Comparison of ENCODE assay signal across 17 cellular contexts in the genomic region with DNA sequence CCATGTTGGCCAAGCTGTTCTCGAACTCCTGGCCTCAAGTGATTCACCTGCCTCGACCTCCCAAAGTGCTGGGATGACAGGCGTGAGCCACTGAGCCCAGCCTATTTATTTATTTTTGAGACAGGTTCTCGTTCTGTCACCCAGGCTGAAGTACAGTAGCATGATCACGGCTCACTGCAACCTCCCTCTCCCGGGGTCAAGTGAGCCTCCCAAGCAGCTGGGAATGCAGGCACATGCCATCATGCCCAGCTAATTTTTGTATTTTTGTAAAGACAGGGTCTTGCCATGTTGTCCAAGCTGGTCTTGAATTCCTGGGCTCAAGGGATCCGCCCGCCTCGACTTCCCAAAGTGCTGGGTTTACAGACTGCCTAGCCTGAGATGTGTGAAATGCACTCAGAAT. TPM values are rescaled to one million over a fixed set of nuclear protein-coding genes. Genes with fewer than 3 reads are reported as not detected.
A peak's percentile ranks its signal among the peaks of the same experiment; 100 is the strongest.
DNase-seq lines count a peak whose midpoint lies in the region; ATAC-seq and TF ChIP-seq lines count a peak whose summit lies in the region.
"Had no signal": no experiment of that assay in that cellular context is flagged by ENCODE, and none has a peak within 500 bp of the region (broad histone marks: within the 10 kb centered on the region; RNA-seq: fewer than 3 reads in every experiment).

No MANE protein-coding gene starts in this region.

- TF ChIP-seq EP300 in stomach (IDR thresholded peaks at IDR 0.05): no peak

- H2AFZ ChIP-seq in mammary epithelial cell (ENCODE audit: low read depth, low read length): no peak overlapping the region

- H3K36me3 ChIP-seq in breast epithelium (no peaks in the 10 kb centered on the region), mammary epithelial cell (ENCODE audit: insufficient read depth, low read length) (no peaks in the 10 kb centered on the region), RWPE2 (ENCODE audit: low read depth) (no peaks in the 10 kb centered on the region), stomach (no peaks in the 10 kb centered on the region)

- H3K9me3 ChIP-seq in breast epithelium: no peaks in the 10 kb centered on the region
- no peaks in the 10 kb centered on the region for H3K9me3 ChIP-seq in mammary epithelial cell (replicated peaks; ENCODE audit: insufficient read depth, low read length)
- no peaks in the 10 kb centered on the region for H3K9me3 ChIP-seq in RWPE2 (ENCODE audit: severe bottlenecking)
- H3K9me3 ChIP-seq in stomach: no peaks in the 10 kb centered on the region
- H3K9me3 ChIP-seq: Caco-2 had no signal

- BruUV-seq in mammary epithelial cell (replicated peaks; lab: Mats Ljungman, UMichigan): no TSS peak

- no peaks in the 10 kb centered on the region for H3K79me2 ChIP-seq in mammary epithelial cell (ENCODE audit: insufficient read depth, low read length)

- H3K9ac ChIP-seq in mammary epithelial cell (ENCODE audit: insufficient read depth, low read length): no peak overlapping the region

- 96% methylated on average over 8 of the region's 9 CpGs for WGBS in mammary epithelial cell (ENCODE audit: low coverage, missing lambda C conversion rate)
- 93 to 95% (median 94%) methylated on average over 9 of the region's 9 CpGs for WGBS in stomach, 5 donors

- CTCF ChIA-PET in mammary epithelial cell (lab: Charles Lee; ENCODE audit: low non-redundant PET): no interaction called here

- H3K27me3 ChIP-seq in breast epithelium: no peaks in the 10 kb centered on the region
- no peaks in the 10 kb centered on the region for H3K27me3 ChIP-seq in mammary epithelial cell (ENCODE audit: insufficient read depth, low read length)
- H3K27me3 ChIP-seq in RWPE2 (ENCODE audit: insufficient read depth, poor library complexity, severe bottlenecking): no peaks in the 10 kb centered on the region
- no peaks in the 10 kb centered on the region for H3K27me3 ChIP-seq in stomach

- in situ Hi-C loops in mammary epithelial cell (cut with MboI; ENCODE audit: low sequenced_read_pairs in 2 of 2): no loop called here

- intact Hi-C loops in breast epithelium (cut with DNase I; ENCODE audit: low total_unique reads): no loop called here
- intact Hi-C loops in mammary epithelial cell (cut with micrococcal nuclease): no loop called here
- intact Hi-C loops in stomach (cut with DNase I; ENCODE audit: low total_unique reads): no loop called here

- dilution Hi-C loops in mammary epithelial cell (cut with HindIII; ENCODE audit: low sequenced_read_pairs): no loop called here

- peak overlapping the region; percentile 65 to 85 for H3K27ac ChIP-seq in breast epithelium
- H3K27ac ChIP-seq in mammary epithelial cell (ENCODE audit: insufficient read depth, low read depth, low read length): no peak overlapping the region
- H3K27ac ChIP-seq in RWPE2 (ENCODE audit: poor library complexity, severe bottlenecking): peak overlapping the region; percentile 93
- peak overlapping the region in 4 of 5 donors; percentile 44 to 82 (median 78) for H3K27ac ChIP-seq in stomach
- H3K27ac ChIP-seq: C4-2B had no signal

- no peaks in the 10 kb centered on the region for H4K20me1 ChIP-seq in mammary epithelial cell (ENCODE audit: insufficient read depth, low read length)

- DNase-seq in breast epithelium (ENCODE audit: low spot score in 2 of 2): no peak
- no peak for DNase-seq in mammary epithelial cell
- no peak for DNase-seq in RWPE2 (ENCODE audit: low spot score)
- peak; percentile 74 for DNase-seq in myocyte (ENCODE audit: low read depth)
- no peak for DNase-seq in stomach
- DNase-seq in middle frontal gyrus (ENCODE audit: extremely low spot score, low spot score): no peak
- no peak for DNase-seq in GM20000 (ENCODE audit: low spot score)
- no peak for DNase-seq in activated naive CD4-positive, alpha-beta T cell treated with anti-CD3 and anti-CD28 coated beads, Interleukin-2, amount 50 U/mL, for 16 hours
- DNase-seq: Caco-2, H9, Karpas-422, MM.1S, NCI-H1105 treated with DMSO at 0.1 percent for 48 hours, NCI-H187 treated with DMSO at 0.1 percent for 48 hours, NCI-H446, NCI-H774 had no signal

- TF ChIP-seq POLR2A in breast epithelium (IDR thresholded peaks at IDR 0.05) (no peak), stomach (IDR thresholded peaks at IDR 0.05) (no peak)

- no peak for ATAC-seq in RWPE2 (ENCODE audit: low read depth)

- no peak overlapping the region for H3K4me3 ChIP-seq in breast epithelium
- no peak overlapping the region for H3K4me3 ChIP-seq in mammary epithelial cell (replicated peaks in 1 of 3; ENCODE audit: insufficient read depth in 1 of 3, low read depth in 2 of 3, low read length in 3 of 3)
- no peak overlapping the region for H3K4me3 ChIP-seq in RWPE2 (ENCODE audit: severe bottlenecking)
- H3K4me3 ChIP-seq in stomach: no peak overlapping the region

- H3K4me1 ChIP-seq in breast epithelium (peaks cover 17 to 18% of the 10 kb centered on the region in 2 donors), mammary epithelial cell (ENCODE audit: insufficient read depth, low read length) (peaks cover 61% of the 10 kb centered on the region), RWPE2 (ENCODE audit: insufficient read depth, poor library complexity, severe bottlenecking) (peaks cover 38% of the 10 kb centered on the region), stomach (peaks cover 28 to 71% (median 47%) of the 10 kb centered on the region in 4 donors)

- no peak overlapping the region for H3K4me2 ChIP-seq in mammary epithelial cell (ENCODE audit: insufficient read depth, low read depth, low read length)

- TF ChIP-seq CTCF in breast epithelium (IDR thresholded peaks at IDR 0.05) (no peak), mammary epithelial cell (conservative IDR thresholded peaks at IDR 0.05 in 1 of 2, IDR thresholded peaks at IDR 0.05 in 1 of 2; ENCODE audit: extremely low read depth in 1 of 2, insufficient read depth in 1 of 2, low read depth in 1 of 2, low read length in 2 of 2) (no peak), RWPE2 (IDR thresholded peaks at IDR 0.05; ENCODE audit: poor library complexity, severe bottlenecking) (no peak), stomach (IDR thresholded peaks at IDR 0.05) (no peak), GM20000 (IDR thresholded peaks at IDR 0.05; ENCODE audit: extremely low read depth, missing control alignments) (no peak)

RNA-seq across cellular contexts. Expression of a gene that starts 10.2 kb away (rescaled TPM):
- 100 to 1,000 TPM in 1 of 3 donors, 10 to 100 TPM in 2; 52.2 to 106 (median 59.6) TPM for total RNA-seq in breast epithelium
- total RNA-seq in mammary epithelial cell: 10 to 100 TPM; 66.0 to 67.6 TPM
- polyA plus RNA-seq in mammary epithelial cell: 34.8 TPM
- polyA minus RNA-seq in mammary epithelial cell: 53.9 TPM
- total RNA-seq in myocyte: 56.2 and 71.1 TPM in 2 replicates
- 57.1 TPM for polyA plus RNA-seq in myocyte (2012)
- total RNA-seq in stomach: 100 to 1,000 TPM in 1 of 5 donors, 10 to 100 TPM in 3, 1 to 10 TPM in 1; 3.2 to 106 (median 60.1) TPM
- polyA plus RNA-seq in stomach: 10 to 100 TPM; 17.0 to 39.5 (median 30.2) TPM
